14 cellular contexts compared by ENCODE assay signal in genomic region chr6:70857387-70858077, GRCh38.
DNase-seq lines count a peak whose midpoint lies in the region; ATAC-seq and TF ChIP-seq lines count a peak whose summit lies in the region.
"Had no signal": no experiment of that assay in that cellular context is flagged by ENCODE, and none has a peak within 500 bp of the region (broad histone marks: within the 10 kb centered on the region; RNA-seq: fewer than 3 reads in every experiment).

No MANE protein-coding gene starts in this region.

- no peak overlapping the region for H3K4me3 ChIP-seq in hepatocyte

- no peaks in the 10 kb centered on the region for H3K4me1 ChIP-seq in hepatocyte (ENCODE audit: insufficient read depth)

- DNase-seq in GM10266 (ENCODE audit: extremely low spot score) (peak; percentile 44), medulla oblongata (ENCODE audit: extremely low spot score) (no peak), hepatocyte (ENCODE audit: low spot score) (no peak)
- DNase-seq in NK-92 treated with Interleukin-12 subunit alpha and Interleukin-12 subunit beta, amount 100 ng/mL, for 24 hours (lab: John Stamatoyannopoulos, UW), result no peak
- DNase-seq in activated naive CD4-positive, alpha-beta T cell (lab: John Stamatoyannopoulos, UW), result no peak
- DNase-seq: activated CD8-positive, alpha-beta T cell treated with anti-CD3 and anti-CD28 coated beads, Interleukin-2, amount 10 ng/mL, durations not matched to agents 7 days and 5 days; GDM1; kidney; SK-N-SH; substantia nigra had no signal

- H3K4me2 ChIP-seq in hepatocyte, result no peak overlapping the region
- H3K4me2 ChIP-seq: SK-N-SH had no signal

- no peak overlapping the region for H3K27ac ChIP-seq in hepatocyte
- H3K27ac ChIP-seq: epithelial cell of prostate had no signal

- H3K27me3 ChIP-seq in hepatocyte, result no peaks in the 10 kb centered on the region

- H4K20me1 ChIP-seq in hepatocyte (ENCODE audit: insufficient read depth, poor library complexity, severe bottlenecking), result no peaks in the 10 kb centered on the region

- 93% methylated on average over 5 of the region's 5 CpGs for WGBS in hepatocyte (ENCODE audit: low lambda C conversion rate, missing lambda C conversion rate)

- no peaks in the 10 kb centered on the region for H3K9me3 ChIP-seq in hepatocyte (ENCODE audit: low read depth)
- H3K9me3 ChIP-seq: SK-N-SH had no signal

- H3K9me2 ChIP-seq in hepatocyte (replicated peaks; ENCODE audit: insufficient read depth), result no peaks in the 10 kb centered on the region
- H3K9me2 ChIP-seq: SK-N-SH had no signal

- no peaks in the 10 kb centered on the region for H3K36me3 ChIP-seq in hepatocyte (replicated peaks; ENCODE audit: insufficient read depth, low read depth)

- no peak for TF ChIP-seq CTCF in GM10266 (IDR thresholded peaks at IDR 0.05; ENCODE audit: control insufficient read depth, insufficient read depth, low read depth, missing control alignments)
- TF ChIP-seq CTCF in hepatocyte (IDR thresholded peaks at IDR 0.05; ENCODE audit: poor library complexity), result no peak

- ATAC-seq in GM19328 (IDR thresholded peaks at IDR 0.05; ENCODE audit: unreplicated experiment), result peak; percentile 100
- peak; percentile 99 for ATAC-seq in HG02763 (IDR thresholded peaks at IDR 0.05; ENCODE audit: unreplicated experiment)
- peak; percentile 99 for ATAC-seq in HG03469 (IDR thresholded peaks at IDR 0.05; ENCODE audit: unreplicated experiment)
- ATAC-seq: activated CD8-positive, alpha-beta T cell treated with anti-CD3 and anti-CD28 coated beads, Interleukin-2, amount 10 ng/mL, durations not matched to agents 7 days and 5 days had no signal

- no peak overlapping the region for H2AFZ ChIP-seq in hepatocyte

- no peaks in the 10 kb centered on the region for H3K79me2 ChIP-seq in hepatocyte
